In genomic region chr1:6612641-6613360, GRCh38 we compare ENCODE assay signal across 1 cellular context.
TF ChIP-seq lines count a peak whose summit lies in the region.

No MANE protein-coding gene starts in this region.

TF ChIP-seq in HepG2, 621 proteins besides CTCF, POLR2A, EP300 and RAD21 (continued from another document and continues in another):
- 0 out of 2 replicates have a peak, but pooled peaks have one; percentile 38 for TF ChIP-seq MYPOP (CRISPR knock-in tag; IDR thresholded peaks at IDR 0.05)
- TF ChIP-seq ZNF816 (CRISPR knock-in tag; IDR thresholded peaks at IDR 0.05; ENCODE audit: borderline replicate concordance) = 0 out of 2 replicates have a peak, but pooled peaks have one; percentile 18
- TF ChIP-seq ZFX (CRISPR knock-in tag; IDR thresholded peaks at IDR 0.05; ENCODE audit: low read depth) = peak; percentile 68; the same call in 1 of the 2 replicates
- no peak for TF ChIP-seq ELF4 (CRISPR knock-in tag; IDR thresholded peaks at IDR 0.05; ENCODE audit: borderline replicate concordance)
- no peak for TF ChIP-seq ZFAT (CRISPR knock-in tag; conservative IDR thresholded peaks at IDR 0.05)
- TF ChIP-seq ZNF296 (CRISPR knock-in tag; conservative IDR thresholded peaks at IDR 0.05) = no peak
- TF ChIP-seq MTA1 (CRISPR knock-in tag; IDR thresholded peaks at IDR 0.05; ENCODE audit: borderline replicate concordance) = peak; percentile 20; the same call in 1 of the 2 replicates
- TF ChIP-seq RBM39 (IDR thresholded peaks at IDR 0.05; ENCODE audit: low read depth, low read length, poor library complexity, severe bottlenecking) = peak; percentile 6
- TF ChIP-seq ZNF280B (CRISPR knock-in tag; IDR thresholded peaks at IDR 0.05; ENCODE audit: borderline replicate concordance) = peak; percentile 42; the same call in 1 of the 2 replicates
- 0 out of 2 replicates have a peak, but pooled peaks have one; percentile 16 for TF ChIP-seq ZNF766 (CRISPR knock-in tag; IDR thresholded peaks at IDR 0.05; ENCODE audit: borderline replicate concordance)
- TF ChIP-seq ZNF232 (CRISPR knock-in tag; IDR thresholded peaks at IDR 0.05; ENCODE audit: borderline replicate concordance) = 0 out of 2 replicates have a peak, but pooled peaks have one; percentile 13
- peak; percentile 47; the same call in 1 of the 2 replicates for TF ChIP-seq ZC3H13 (CRISPR knock-in tag; IDR thresholded peaks at IDR 0.05)
- no peak for TF ChIP-seq ZNF713 (CRISPR knock-in tag; IDR thresholded peaks at IDR 0.05)
- TF ChIP-seq ZNF710 (CRISPR knock-in tag; IDR thresholded peaks at IDR 0.05; ENCODE audit: borderline replicate concordance) = 0 out of 2 replicates have a peak, but pooled peaks have one; percentile 25
- no peak for TF ChIP-seq JDP2 (CRISPR knock-in tag; IDR thresholded peaks at IDR 0.05; ENCODE audit: borderline replicate concordance)
- peak; percentile 0; the same call in 1 of the 2 replicates for TF ChIP-seq ZBTB7B (CRISPR knock-in tag; IDR thresholded peaks at IDR 0.05)
- TF ChIP-seq ZNF879 (CRISPR knock-in tag; IDR thresholded peaks at IDR 0.05) = no peak
- no peak for TF ChIP-seq KDM4B (CRISPR knock-in tag; IDR thresholded peaks at IDR 0.05)
- TF ChIP-seq RCOR2 (CRISPR knock-in tag; IDR thresholded peaks at IDR 0.05) = no peak
- no peak for TF ChIP-seq KDM3A (CRISPR knock-in tag; IDR thresholded peaks at IDR 0.05; ENCODE audit: low read depth)
- TF ChIP-seq ZBTB43 (CRISPR knock-in tag; conservative IDR thresholded peaks at IDR 0.05) = peak; percentile 49; the same call in 1 of the 2 replicates
- 0 out of 2 replicates have a peak, but pooled peaks have one; percentile 6 for TF ChIP-seq NFKB2 (CRISPR knock-in tag; IDR thresholded peaks at IDR 0.05; ENCODE audit: borderline replicate concordance)
- TF ChIP-seq SAP130 (CRISPR knock-in tag; IDR thresholded peaks at IDR 0.05; ENCODE audit: low read depth) = peak; percentile 57; the same call in 1 of the 2 replicates
- TF ChIP-seq NR2C2 (CRISPR knock-in tag; IDR thresholded peaks at IDR 0.05; ENCODE audit: borderline replicate concordance) = no peak
- TF ChIP-seq RBFOX2 (IDR thresholded peaks at IDR 0.05; ENCODE audit: low read depth, low read length) = no peak
- TF ChIP-seq HDAC2 (CRISPR knock-in tag; IDR thresholded peaks at IDR 0.05) = 0 out of 2 replicates have a peak, but pooled peaks have one; percentile 26
- TF ChIP-seq ZNF180 (CRISPR knock-in tag; IDR thresholded peaks at IDR 0.05; ENCODE audit: borderline replicate concordance, low read depth) = no peak
- TF ChIP-seq ARID3A (IDR thresholded peaks at IDR 0.05; ENCODE audit: low read depth, low read length) = no peak
- 0 out of 2 replicates have a peak, but pooled peaks have one; percentile 53 for TF ChIP-seq ZNF430 (CRISPR knock-in tag; IDR thresholded peaks at IDR 0.05)
- no peak for TF ChIP-seq TOE1 (CRISPR knock-in tag; IDR thresholded peaks at IDR 0.05)
- TF ChIP-seq ZXDC (CRISPR knock-in tag; IDR thresholded peaks at IDR 0.05) = 0 out of 2 replicates have a peak, but pooled peaks have one; percentile 24
- TF ChIP-seq ATF6 (CRISPR knock-in tag; conservative IDR thresholded peaks at IDR 0.05) = 0 out of 2 replicates have a peak, but pooled peaks have one; percentile 56
- TF ChIP-seq ZBTB39 (CRISPR knock-in tag; IDR thresholded peaks at IDR 0.05) = no peak
- TF ChIP-seq ZMAT3 (CRISPR knock-in tag; conservative IDR thresholded peaks at IDR 0.05) = no peak
- TF ChIP-seq ZSCAN12 (CRISPR knock-in tag; IDR thresholded peaks at IDR 0.05) = no peak
- peak; percentile 54; the same call in 1 of the 2 replicates for TF ChIP-seq TAF1 (CRISPR knock-in tag; IDR thresholded peaks at IDR 0.05)
- no peak for TF ChIP-seq NR2F6 (IDR thresholded peaks at IDR 0.05)
- no peak for TF ChIP-seq NR2F6 (CRISPR knock-in tag; IDR thresholded peaks at IDR 0.05)
- TF ChIP-seq TCF12 (IDR thresholded peaks at IDR 0.05) = no peak
- TF ChIP-seq TCF12 (CRISPR knock-in tag; IDR thresholded peaks at IDR 0.05) = no peak; the same call in 1 of the 2 replicates
- TF ChIP-seq RERE (CRISPR knock-in tag; IDR thresholded peaks at IDR 0.05; ENCODE audit: low read depth) = no peak
